Comparison of ENCODE assay signal across 20 cellular contexts in the genomic region with DNA sequence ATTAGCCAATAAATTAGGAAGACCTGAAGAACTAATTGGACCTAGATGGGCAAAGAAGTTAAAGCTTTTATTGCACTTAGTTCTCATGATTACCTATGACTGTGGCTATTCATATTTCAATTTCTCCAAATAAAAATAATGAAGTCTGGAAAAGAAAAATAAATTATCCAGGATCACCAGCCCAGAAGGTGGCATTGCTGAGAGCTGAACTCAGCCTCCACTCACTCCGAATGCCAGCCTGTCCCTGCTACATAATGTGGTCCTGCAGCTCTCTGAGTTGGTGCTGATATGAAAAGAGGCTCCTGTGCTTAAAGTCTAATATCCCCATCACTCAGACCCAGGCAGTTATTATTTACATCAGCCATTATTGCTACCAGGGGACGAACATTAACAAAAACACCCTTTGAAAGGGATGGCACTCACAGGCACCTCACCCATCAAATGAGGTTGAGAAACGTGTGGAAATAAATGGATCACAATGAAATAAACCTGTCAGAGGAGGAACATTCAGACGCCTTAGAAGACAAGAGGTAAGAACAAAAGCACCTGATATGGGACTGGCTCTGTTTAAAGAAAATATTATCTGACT.
"Had no signal": no experiment of that assay in that cellular context is flagged by ENCODE, and none has a peak within 500 bp of the region (broad histone marks: within the 10 kb centered on the region; RNA-seq: fewer than 3 reads in every experiment).

No MANE protein-coding gene starts in this region.

- H3K27ac ChIP-seq: HL-60, KMS-11, SJSA1, SK-N-MC had no signal

- DNase-seq: Kasumi-1, MV-4-11, NCI-H1048, NCI-H1105, NCI-H1436 treated with DMSO at 0.1 percent for 48 hours, NCI-H1694 treated with DMSO at 0.1 percent for 48 hours, NCI-H1930, NCI-H2081, NCI-H2227 treated with DMSO at 0.1 percent for 48 hours, NCI-H524, NCI-H526 treated with DMSO at 0.1 percent for 48 hours, NCI-H82, Right ventricle myocardium superior, RPMI8226, SIG-M5 had no signal

- H3K4me2 ChIP-seq: KMS-11 had no signal

- H3K9ac ChIP-seq: KMS-11 had no signal

- H3K36me3 ChIP-seq: SJSA1 had no signal

- H3K9me3 ChIP-seq: SJSA1 had no signal

- H3K4me3 ChIP-seq: K562, SJSA1, SK-N-MC had no signal

- H3K27me3 ChIP-seq: SJSA1 had no signal
